ENCODE assay signal across 23 cellular contexts in genomic region chr9:107446491-107446890, GRCh38.
"Had no signal": no experiment of that assay in that cellular context is flagged by ENCODE, and none has a peak within 500 bp of the region (broad histone marks: within the 10 kb centered on the region; RNA-seq: fewer than 3 reads in every experiment).

No MANE protein-coding gene starts in this region.

- H3K36me3 ChIP-seq: stomach, suprapubic skin, thoracic aorta, thyroid gland, tibial artery, tibial nerve, transverse colon, upper lobe of left lung, upper lobe of right lung, uterus, vagina had no signal

- H3K4me3 ChIP-seq: stomach, suprapubic skin, testis, thoracic aorta, thyroid gland, tibial artery, tibial nerve, transverse colon, upper lobe of left lung, upper lobe of right lung, uterus, vagina had no signal

- H3K9me3 ChIP-seq: stomach, suprapubic skin, testis, thoracic aorta, thyroid gland, tibial artery, tibial nerve, transverse colon, upper lobe of left lung, upper lobe of right lung, uterus, vagina had no signal

- H3K27me3 ChIP-seq: stomach, suprapubic skin, testis, thyroid gland, tibial artery, tibial nerve, transverse colon, upper lobe of left lung, upper lobe of right lung, uterus, vagina had no signal

- H3K4me1 ChIP-seq: stomach, testis, thyroid gland, tibial artery, tibial nerve, transverse colon, upper lobe of left lung, upper lobe of right lung, uterus, vagina had no signal

- H3K27ac ChIP-seq: stomach, testis, thoracic aorta, thyroid gland, tibial artery, tibial nerve, transverse colon, upper lobe of left lung, upper lobe of right lung, uterus, vagina had no signal

- DNase-seq: stimulated activated CD4-positive, alpha-beta T cell treated with anti-CD3 and anti-CD28 coated beads, Interleukin-2, amount 100 ng/mL, for 48 hours; stimulated activated CD4-positive, alpha-beta T cell treated with anti-CD3 and anti-CD28 coated beads, Interleukin-4, amount 100 ng/mL, for 1 hour; stimulated activated CD4-positive, alpha-beta T cell treated with anti-CD3 and anti-CD28 coated beads, Interleukin-4, amount 100 ng/mL, for 24 hours; stimulated activated CD4-positive, alpha-beta T cell treated with anti-CD3 and anti-CD28 coated beads, Interleukin-4, amount 100 ng/mL, for 4 hours; stimulated activated CD8-positive, alpha-beta memory T cell treated with anti-CD3 and anti-CD28 coated beads, Interleukin-4, amount 100 ng/mL, for 48 hours; stimulated activated naive B cell treated with anti-CD40 and anti-IgM and Interleukin-4, amounts not matched to agents 10 μg/mL and 1 μg/mL and 100 μg/mL, for 72 hours; stimulated activated naive CD4-positive, alpha-beta T cell; stimulated activated naive CD4-positive, alpha-beta T cell treated with Interleukin-2 at 50 U/mL for 16 hours; stimulated activated naive CD8-positive, alpha-beta T cell treated with anti-CD3 and anti-CD28 coated beads, Interleukin-15, amount 100 ng/mL, for 72 hours; stimulated activated naive CD8-positive, alpha-beta T cell treated with anti-CD3 and anti-CD28 coated beads, Interleukin-15, Interleukin-2, amounts not matched to agents 100 U/mL and 50 U/mL, for 24 hours; stomach; substantia nigra; testis; thyroid gland; tibial artery; transverse colon; upper lobe of left lung; upper lobe of right lung; uterus had no signal
